Comparison of ENCODE assay signal across 35 cellular contexts in the genomic region with DNA sequence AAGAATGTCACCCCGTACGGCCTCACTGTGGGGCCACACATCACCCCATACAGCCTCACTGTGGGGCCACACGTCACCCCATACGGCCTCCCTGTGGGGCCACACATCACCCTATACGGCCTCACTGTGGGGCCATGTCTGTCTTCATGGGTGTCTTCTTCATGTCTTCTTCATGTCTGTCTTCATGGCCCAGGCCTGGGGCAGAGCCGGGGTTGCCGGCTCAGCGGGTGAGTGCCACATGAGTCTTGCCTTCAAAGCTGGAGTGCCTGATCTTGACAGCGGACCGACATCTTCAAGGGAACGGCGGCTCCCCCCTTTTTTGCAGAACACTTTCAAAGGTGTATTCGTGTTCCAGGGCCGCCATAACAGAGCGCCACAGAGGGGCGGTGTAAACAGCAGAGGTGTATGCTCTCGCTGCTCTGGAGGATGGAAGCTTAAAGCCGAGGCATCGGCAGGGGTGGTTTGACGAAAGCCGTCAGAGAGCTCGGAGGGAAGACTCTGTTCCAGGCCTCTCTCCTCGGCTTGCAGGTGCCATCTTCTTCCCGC.
"Had no signal": no experiment of that assay in that cellular context is flagged by ENCODE, and none has a peak within 500 bp of the region (broad histone marks: within the 10 kb centered on the region; RNA-seq: fewer than 3 reads in every experiment).

No MANE protein-coding gene starts in this region.

- H3K4me1 ChIP-seq: adrenal gland, body of pancreas had no signal

- H3K27ac Mint-ChIP-seq: activated B cell treated with CpG ODN at 0.5 μM for 24 hours; activated CD4-positive, alpha-beta memory T cell treated with anti-CD3 and anti-CD28 coated beads for 36 hours; activated CD8-positive, alpha-beta memory T cell treated with anti-CD3 and anti-CD28 coated beads, Interleukin-2, amount 10 ng/mL, durations not matched to agents 7 days and 5 days; activated CD8-positive, alpha-beta T cell treated with anti-CD3 and anti-CD28 coated beads, Interleukin-2, amount 10 ng/mL, durations not matched to agents 7 days and 5 days; activated naive CD4-positive, alpha-beta T cell treated with anti-CD3 and anti-CD28 coated beads for 36 hours; activated naive CD4-positive, alpha-beta T cell treated with anti-CD3 and anti-CD28 coated beads, Interleukin-2, amount 50 U/mL, for 24 hours; activated naive CD8-positive, alpha-beta T cell treated with anti-CD3 and anti-CD28 coated beads for 36 hours; activated naive CD8-positive, alpha-beta T cell treated with anti-CD3 and anti-CD28 coated beads, Interleukin-2, amount 50 U/mL, for 24 hours; activated T-helper 1 cell treated with anti-CD3 and anti-CD28 coated beads, Interleukin-12 subunit alpha, Interleukin-12 subunit beta, Interleukin-2, Interleukin-4 antibody, amounts not matched to agents 30 ng/mL and 10 ng/mL and 1 ng/mL, durations not matched to agents 14 hours and 24 hours and 36 hours; activated T-helper 2 cell treated with anti-CD3 and anti-CD28 coated beads, Interferon-gamma antibody, Interleukin-2, Interleukin-4, amounts not matched to agents 10 μg/mL and 5 μg/mL and 100 μg/mL, durations not matched to agents 14 hours and 24 hours and 36 hours; dendritic cell treated with granulocyte-macrophage colony-stimulating factor and Interleukin-4, amounts not matched to agents 40 ng/mL and 50 ng/mL, for 4 days; endodermal cell; T-helper 17 cell; T-helper 2 cell treated with Interferon-gamma antibody and Interleukin-4, amounts not matched to agents 5 μg/mL and 100 μg/mL, for 36 hours had no signal

- H3K36me3 ChIP-seq: adrenal gland, WERI-Rb-1 had no signal

- FAIRE-seq: frontal cortex had no signal

- DNase-seq: activated B cell treated with CpG ODN at 0.5 μM for 24 hours; activated CD4-positive, alpha-beta memory T cell treated with anti-CD3 and anti-CD28 coated beads for 36 hours; activated CD4-positive, alpha-beta T cell treated with anti-CD3 and anti-CD28 coated beads for 48 hours; activated CD8-positive, alpha-beta memory T cell treated with anti-CD3 and anti-CD28 coated beads, Interleukin-2, amount 10 ng/mL, durations not matched to agents 7 days and 5 days; activated CD8-positive, alpha-beta memory T cell treated with anti-CD3 and anti-CD28 coated beads, Interleukin-2, amount 50 U/mL, for 4 hours; activated CD8-positive, alpha-beta T cell treated with anti-CD3 and anti-CD28 coated beads, Interleukin-2, amount 10 ng/mL, durations not matched to agents 7 days and 5 days; activated effector memory CD4-positive, alpha-beta T cell treated with anti-CD3 and anti-CD28 coated beads, Interleukin-2, amount 50 U/mL, for 16 hours; activated naive CD4-positive, alpha-beta T cell treated with anti-CD3 and anti-CD28 coated beads for 36 hours; activated naive CD8-positive, alpha-beta T cell treated with anti-CD3 and anti-CD28 coated beads for 36 hours; activated naive CD8-positive, alpha-beta T cell treated with anti-CD3 and anti-CD28 coated beads, Interleukin-2, amount 50 U/mL, for 24 hours; activated T-cell treated with anti-CD3 and anti-CD28 coated beads, Interleukin-2, amount 50 U/mL, for 1 hour; activated T-cell treated with anti-CD3 and anti-CD28 coated beads, Interleukin-2, amount 50 U/mL, for 48 hours; adrenal gland; amygdala; aorta; body of pancreas; central memory CD4-positive, alpha-beta T cell; cerebellar nuclear complex; dorsolateral prefrontal cortex; effector memory CD4-positive, alpha-beta T cell; endodermal cell; foreskin fibroblast; T-helper 1 cell; T-helper 17 cell; T1000; WERI-Rb-1 had no signal

- ATAC-seq: activated CD4-positive, CD25-positive, alpha-beta regulatory T cell treated with anti-CD3 and anti-CD28 coated beads, Interleukin-2, amount 50 U/mL, for 24 hours; activated CD8-positive, alpha-beta memory T cell treated with anti-CD3 and anti-CD28 coated beads, Interleukin-2, amount 10 ng/mL, durations not matched to agents 7 days and 5 days; activated CD8-positive, alpha-beta T cell treated with anti-CD3 and anti-CD28 coated beads, Interleukin-2, amount 10 ng/mL, durations not matched to agents 7 days and 5 days; activated naive CD8-positive, alpha-beta T cell treated with anti-CD3 and anti-CD28 coated beads, Interleukin-2, amount 50 U/mL, for 24 hours; body of pancreas; esophagus mucosa; T-helper 17 cell had no signal

- H3K36me3 Mint-ChIP-seq: activated CD4-positive, alpha-beta memory T cell treated with anti-CD3 and anti-CD28 coated beads for 36 hours; activated CD8-positive, alpha-beta memory T cell treated with anti-CD3 and anti-CD28 coated beads, Interleukin-2, amount 10 ng/mL, durations not matched to agents 7 days and 5 days; activated naive CD4-positive, alpha-beta T cell treated with anti-CD3 and anti-CD28 coated beads, Interleukin-2, amount 50 U/mL, for 24 hours; activated naive CD8-positive, alpha-beta T cell treated with anti-CD3 and anti-CD28 coated beads for 36 hours had no signal

- H3K9me3 Mint-ChIP-seq: activated CD4-positive, alpha-beta memory T cell treated with anti-CD3 and anti-CD28 coated beads for 36 hours; activated naive CD4-positive, alpha-beta T cell treated with anti-CD3 and anti-CD28 coated beads for 36 hours; activated naive CD4-positive, alpha-beta T cell treated with anti-CD3 and anti-CD28 coated beads, Interleukin-2, amount 50 U/mL, for 24 hours; activated naive CD8-positive, alpha-beta T cell treated with anti-CD3 and anti-CD28 coated beads for 36 hours; activated naive CD8-positive, alpha-beta T cell treated with anti-CD3 and anti-CD28 coated beads, Interleukin-2, amount 50 U/mL, for 24 hours; activated T-helper 1 cell treated with anti-CD3 and anti-CD28 coated beads, Interleukin-12 subunit alpha, Interleukin-12 subunit beta, Interleukin-2, Interleukin-4 antibody, amounts not matched to agents 30 ng/mL and 10 ng/mL and 1 ng/mL, durations not matched to agents 14 hours and 24 hours and 36 hours; activated T-helper 2 cell treated with anti-CD3 and anti-CD28 coated beads, Interferon-gamma antibody, Interleukin-2, Interleukin-4, amounts not matched to agents 10 μg/mL and 5 μg/mL and 100 μg/mL, durations not matched to agents 14 hours and 24 hours and 36 hours; dendritic cell treated with granulocyte-macrophage colony-stimulating factor and Interleukin-4, amounts not matched to agents 40 ng/mL and 50 ng/mL, for 4 days; endodermal cell; T-helper 2 cell treated with Interferon-gamma antibody and Interleukin-4, amounts not matched to agents 5 μg/mL and 100 μg/mL, for 36 hours had no signal

- H3K9me3 ChIP-seq: adrenal gland, body of pancreas had no signal

- H3K4me1 Mint-ChIP-seq: activated B cell treated with CpG ODN at 0.5 μM for 24 hours; activated CD8-positive, alpha-beta memory T cell treated with anti-CD3 and anti-CD28 coated beads, Interleukin-2, amount 10 ng/mL, durations not matched to agents 7 days and 5 days; activated naive CD4-positive, alpha-beta T cell treated with anti-CD3 and anti-CD28 coated beads, Interleukin-2, amount 50 U/mL, for 24 hours; activated naive CD8-positive, alpha-beta T cell treated with anti-CD3 and anti-CD28 coated beads for 36 hours; activated naive CD8-positive, alpha-beta T cell treated with anti-CD3 and anti-CD28 coated beads, Interleukin-2, amount 50 U/mL, for 24 hours; endodermal cell; T-helper 17 cell had no signal

- H3K27me3 Mint-ChIP-seq: activated B cell treated with CpG ODN at 0.5 μM for 24 hours; activated CD4-positive, alpha-beta memory T cell treated with anti-CD3 and anti-CD28 coated beads for 36 hours; activated CD8-positive, alpha-beta memory T cell treated with anti-CD3 and anti-CD28 coated beads, Interleukin-2, amount 10 ng/mL, durations not matched to agents 7 days and 5 days; activated naive CD4-positive, alpha-beta T cell treated with anti-CD3 and anti-CD28 coated beads, Interleukin-2, amount 50 U/mL, for 24 hours; activated naive CD8-positive, alpha-beta T cell treated with anti-CD3 and anti-CD28 coated beads, Interleukin-2, amount 50 U/mL, for 24 hours; dendritic cell treated with granulocyte-macrophage colony-stimulating factor and Interleukin-4, amounts not matched to agents 40 ng/mL and 50 ng/mL, for 4 days had no signal

- H3K4me3 Mint-ChIP-seq: activated B cell treated with CpG ODN at 0.5 μM for 24 hours; activated CD4-positive, alpha-beta memory T cell treated with anti-CD3 and anti-CD28 coated beads for 36 hours; activated CD8-positive, alpha-beta memory T cell treated with anti-CD3 and anti-CD28 coated beads, Interleukin-2, amount 10 ng/mL, durations not matched to agents 7 days and 5 days; activated CD8-positive, alpha-beta T cell treated with anti-CD3 and anti-CD28 coated beads, Interleukin-2, amount 10 ng/mL, durations not matched to agents 7 days and 5 days; activated naive CD4-positive, alpha-beta T cell treated with anti-CD3 and anti-CD28 coated beads for 36 hours; activated naive CD4-positive, alpha-beta T cell treated with anti-CD3 and anti-CD28 coated beads, Interleukin-2, amount 50 U/mL, for 24 hours; activated naive CD8-positive, alpha-beta T cell treated with anti-CD3 and anti-CD28 coated beads for 36 hours; activated naive CD8-positive, alpha-beta T cell treated with anti-CD3 and anti-CD28 coated beads, Interleukin-2, amount 50 U/mL, for 24 hours; activated T-helper 1 cell treated with anti-CD3 and anti-CD28 coated beads, Interleukin-12 subunit alpha, Interleukin-12 subunit beta, Interleukin-2, Interleukin-4 antibody, amounts not matched to agents 30 ng/mL and 10 ng/mL and 1 ng/mL, durations not matched to agents 14 hours and 24 hours and 36 hours; dendritic cell treated with granulocyte-macrophage colony-stimulating factor and Interleukin-4, amounts not matched to agents 40 ng/mL and 50 ng/mL, for 4 days; endodermal cell; T-helper 17 cell; T-helper 2 cell treated with Interferon-gamma antibody and Interleukin-4, amounts not matched to agents 5 μg/mL and 100 μg/mL, for 36 hours had no signal

- H3K27ac ChIP-seq: adrenal gland, body of pancreas, coronary artery, dorsolateral prefrontal cortex, WERI-Rb-1 had no signal

- H3K27me3 ChIP-seq: adrenal gland, body of pancreas had no signal

- H3K4me3 ChIP-seq: adrenal gland, body of pancreas, coronary artery, dorsolateral prefrontal cortex had no signal
